30 cellular contexts compared by ENCODE assay signal in the genomic region with DNA sequence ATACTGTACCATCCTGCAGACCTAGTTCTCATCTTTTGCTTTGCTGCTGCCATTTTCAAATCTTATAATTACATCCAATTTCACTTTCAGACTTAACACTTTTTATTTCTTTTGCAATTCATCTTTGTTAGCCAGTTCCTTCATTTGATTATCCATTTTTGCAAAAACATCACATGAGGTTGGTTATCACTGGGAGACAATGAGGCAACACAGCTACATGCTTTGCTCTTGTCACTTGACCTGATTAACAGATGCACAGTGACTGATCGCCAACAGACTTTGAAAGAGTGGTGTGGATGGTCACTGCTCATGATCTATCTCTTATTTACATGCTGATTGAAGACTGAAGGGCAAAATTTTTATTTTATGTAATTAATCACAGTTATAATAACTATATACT.
"Had no signal": no experiment of that assay in that cellular context is flagged by ENCODE, and none has a peak within 500 bp of the region (broad histone marks: within the 10 kb centered on the region; RNA-seq: fewer than 3 reads in every experiment).

No MANE protein-coding gene starts in this region.

- H3K27me3 ChIP-seq: left lung, ovary, stomach, suprapubic skin, tibial artery, upper lobe of right lung had no signal

- H3K4me3 ChIP-seq: left lung, lung, mucosa of descending colon, ovary, prostate gland, skin epidermis, stomach, suprapubic skin, thoracic aorta, tibial artery, upper lobe of right lung had no signal

- H3K9me3 Mint-ChIP-seq: natural killer cell treated with Interleukin-12 subunit alpha and Interleukin-12 subunit beta and Interleukin-15 and Interleukin-18, amount 100 ng/mL, for 72 hours had no signal

- H3K9me3 ChIP-seq: left lung, mucosa of descending colon, ovary, prostate gland, stomach, suprapubic skin, thoracic aorta, tibial artery, upper lobe of right lung had no signal

- H3K27ac Mint-ChIP-seq: immature natural killer cell; memory B cell; naive thymus-derived CD4-positive, alpha-beta T cell; natural killer cell treated with Interleukin-12 subunit alpha and Interleukin-12 subunit beta and Interleukin-15 and Interleukin-18, amount 100 ng/mL, for 72 hours; stimulated activated naive B cell treated with anti-CD40 and anti-IgM and Interleukin-4, amounts not matched to agents 10 μg/mL and 1 μg/mL and 100 μg/mL, for 72 hours had no signal

- ATAC-seq: left colon; left lung; mucosa of descending colon; naive thymus-derived CD4-positive, alpha-beta T cell; natural killer cell treated with Interleukin-12 subunit alpha and Interleukin-12 subunit beta and Interleukin-15 and Interleukin-18, amount 100 ng/mL, for 72 hours; right cardiac atrium; sciatic nerve; stimulated activated naive B cell treated with anti-CD40 and anti-IgM and Interleukin-4, amounts not matched to agents 10 μg/mL and 1 μg/mL and 100 μg/mL, for 72 hours; stimulated activated naive CD8-positive, alpha-beta T cell treated with anti-CD3 and anti-CD28 coated beads, Interleukin-15, Interleukin-2, amounts not matched to agents 100 U/mL and 50 U/mL, for 24 hours; upper lobe of right lung had no signal

- H3K4me1 Mint-ChIP-seq: immature natural killer cell; memory B cell; stimulated activated naive B cell treated with anti-CD40 and anti-IgM and Interleukin-4, amounts not matched to agents 10 μg/mL and 1 μg/mL and 100 μg/mL, for 72 hours had no signal

- H3K36me3 Mint-ChIP-seq: immature natural killer cell; memory B cell; naive thymus-derived CD4-positive, alpha-beta T cell; natural killer cell treated with Interleukin-12 subunit alpha and Interleukin-12 subunit beta and Interleukin-15 and Interleukin-18, amount 100 ng/mL, for 72 hours; stimulated activated naive B cell treated with anti-CD40 and anti-IgM and Interleukin-4, amounts not matched to agents 10 μg/mL and 1 μg/mL and 100 μg/mL, for 72 hours had no signal

- H3K36me3 ChIP-seq: left lung, ovary, prostate gland, stomach, suprapubic skin, thoracic aorta, tibial artery, upper lobe of right lung had no signal

- H3K27ac ChIP-seq: left lung, ovary, prostate gland, skin epidermis, stomach, suprapubic skin, thoracic aorta, tibial artery, upper lobe of right lung had no signal

- H3K4me1 ChIP-seq: prostate gland, suprapubic skin had no signal

- H3K4me3 Mint-ChIP-seq: immature natural killer cell; memory B cell; naive thymus-derived CD4-positive, alpha-beta T cell; natural killer cell treated with Interleukin-12 subunit alpha and Interleukin-12 subunit beta and Interleukin-15 and Interleukin-18, amount 100 ng/mL, for 72 hours; stimulated activated naive B cell treated with anti-CD40 and anti-IgM and Interleukin-4, amounts not matched to agents 10 μg/mL and 1 μg/mL and 100 μg/mL, for 72 hours had no signal

- DNase-seq: hypothalamus; immature natural killer cell; kidney; left colon; left lung; midbrain; mucosa of descending colon; naive thymus-derived CD4-positive, alpha-beta T cell; ovary; posterior cingulate gyrus; retina; right cardiac atrium; stimulated activated CD4-positive, alpha-beta T cell treated with anti-CD3 and anti-CD28 coated beads, Interleukin-12 subunit alpha, Interleukin-12 subunit beta, amount 100 ng/mL, for 4 hours; stimulated activated CD4-positive, alpha-beta T cell treated with anti-CD3 and anti-CD28 coated beads, Interleukin-15, amount 100 ng/mL, for 24 hours; stimulated activated CD4-positive, alpha-beta T cell treated with anti-CD3 and anti-CD28 coated beads, Interleukin-2, amount 100 ng/mL, for 24 hours; stimulated activated CD4-positive, alpha-beta T cell treated with anti-CD3 and anti-CD28 coated beads, Interleukin-4, amount 100 ng/mL, for 1 hour; stimulated activated naive B cell treated with anti-CD40 and anti-IgM and Interleukin-4, amounts not matched to agents 10 μg/mL and 1 μg/mL and 100 μg/mL, for 72 hours; stimulated activated naive CD8-positive, alpha-beta T cell treated with anti-CD3 and anti-CD28 coated beads, Interleukin-15, Interleukin-2, amounts not matched to agents 100 U/mL and 50 U/mL, for 24 hours; stomach; tibial artery; trophoblast cell; upper lobe of right lung had no signal
